In the genomic region with DNA sequence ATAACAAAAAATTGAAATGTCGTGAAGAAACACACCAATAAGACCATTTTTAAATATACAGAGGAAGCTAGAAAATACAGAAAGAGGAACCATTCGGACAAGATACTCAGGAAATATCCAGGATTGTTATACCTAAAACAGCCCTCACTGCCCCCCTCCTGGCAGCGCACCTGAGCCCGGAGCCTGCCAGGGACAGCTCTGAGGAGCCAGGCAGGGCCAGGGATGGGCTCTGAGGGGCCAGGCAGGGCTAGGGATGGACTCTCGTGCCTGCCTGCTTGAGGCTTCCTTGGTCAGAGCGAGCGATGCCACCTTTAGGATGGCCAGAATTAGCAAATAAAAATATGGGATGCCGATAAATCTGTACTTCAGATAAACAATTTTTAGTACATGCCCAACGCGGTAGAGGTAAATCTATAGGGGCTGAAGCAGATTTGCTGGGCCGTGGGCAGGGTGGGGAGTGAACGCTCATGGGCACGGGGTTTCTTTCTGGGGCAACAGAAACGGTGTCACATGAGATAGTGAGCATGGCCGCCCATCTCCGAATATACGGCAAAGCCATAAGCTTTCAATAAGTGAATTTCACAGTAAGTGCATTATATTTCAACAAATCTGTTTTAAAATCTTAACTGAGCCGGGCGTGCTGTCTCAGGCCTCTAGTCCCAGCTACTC, we compare ENCODE assay signal across 9 cellular contexts. TPM values are rescaled to one million over a fixed set of nuclear protein-coding genes. Genes with fewer than 3 reads are reported as not detected.
DNase-seq lines count a peak whose midpoint lies in the region; TF ChIP-seq lines count a peak whose summit lies in the region.
"Had no signal": no experiment of that assay in that cellular context is flagged by ENCODE, and none has a peak within 500 bp of the region (broad histone marks: within the 10 kb centered on the region; RNA-seq: fewer than 3 reads in every experiment).

No MANE protein-coding gene starts in this region.

- H3K27ac ChIP-seq in BLaER1 treated with 17β-estradiol and CSF1 and Interleukin-3, amounts not matched to agents 10 nM and 100 nM: peak overlapping the region; percentile 85 to 91 (median 87)
- peak overlapping the region; percentile 98 for H3K27ac ChIP-seq in cingulate gyrus (ENCODE audit: low read depth, low read length)

- peak overlapping the region; percentile 87 to 99 (median 97) for H3K4me2 ChIP-seq in BLaER1 treated with 17β-estradiol and CSF1 and Interleukin-3, amounts not matched to agents 10 nM and 100 nM

- peak; percentile 30 for DNase-seq in MV-4-11 (lab: John Stamatoyannopoulos, UW)
- no peak for DNase-seq in nephron progenitor cell
- no peak for DNase-seq in SIG-M5 treated with dmso at 0.1 percent for 504 hours (lab: John Stamatoyannopoulos, UW; ENCODE audit: unreplicated experiment)
- no peak for DNase-seq in NK-92 treated with Interleukin-12 subunit alpha and Interleukin-12 subunit beta, amount 100 ng/mL, for 24 hours (lab: John Stamatoyannopoulos, UW)
- no peak for DNase-seq in midbrain (lab: John Stamatoyannopoulos, UW)
- DNase-seq in HT-29 (ENCODE audit: low spot score): no peak
- DNase-seq: activated CD4-positive, alpha-beta T cell treated with anti-CD3 and anti-CD28 coated beads for 1 hour had no signal

- no peak overlapping the region for H3K27ac Mint-ChIP-seq in nephron progenitor cell

- H3K9ac ChIP-seq in BLaER1 treated with 17β-estradiol and CSF1 and Interleukin-3, amounts not matched to agents 10 nM and 100 nM: peak overlapping the region; percentile 84 to 97 (median 89)

- peaks cover 51% of the 10 kb centered on the region for H3K4me1 Mint-ChIP-seq in nephron progenitor cell

- peaks cover 27% of the 10 kb centered on the region for H3K27me3 Mint-ChIP-seq in nephron progenitor cell (ENCODE audit: low read depth, poor library complexity)

- peaks cover 39 to 86% (median 59%) of the 10 kb centered on the region in 10 experiments for H3K4me1 ChIP-seq in BLaER1 treated with 17β-estradiol and CSF1 and Interleukin-3, amounts not matched to agents 10 nM and 100 nM

- peak overlapping the region; percentile 69 to 97 (median 84) for H3K4me3 ChIP-seq in BLaER1 treated with 17β-estradiol and CSF1 and Interleukin-3, amounts not matched to agents 10 nM and 100 nM

- H3K27me3 ChIP-seq in BLaER1 treated with 17β-estradiol and CSF1 and Interleukin-3, amounts not matched to agents 10 nM and 100 nM: no peaks in the 10 kb centered on the region

- no peak for TF ChIP-seq CTCF in nephron progenitor cell (IDR thresholded peaks at IDR 0.05)

- H3K36me3 ChIP-seq in BLaER1 treated with 17β-estradiol and CSF1 and Interleukin-3, amounts not matched to agents 10 nM and 100 nM: no peaks in the 10 kb centered on the region

- peaks cover 0 to 11% (median 6%) of the 10 kb centered on the region in 11 experiments; a peak in 5 of 22 replicates for H3K9me3 ChIP-seq in BLaER1 treated with 17β-estradiol and CSF1 and Interleukin-3, amounts not matched to agents 10 nM and 100 nM (replicated peaks in 1 of 11)

- peaks cover 16% of the 10 kb centered on the region for H3K9me3 Mint-ChIP-seq in nephron progenitor cell

- H3K4me3 Mint-ChIP-seq in nephron progenitor cell: peak overlapping the region; percentile 77

- H3K36me3 Mint-ChIP-seq in nephron progenitor cell (ENCODE audit: low read depth): no peaks in the 10 kb centered on the region

- H4K20me1 ChIP-seq in BLaER1 treated with 17β-estradiol and CSF1 and Interleukin-3, amounts not matched to agents 10 nM and 100 nM: no peaks in the 10 kb centered on the region

RNA-seq across cellular contexts. Expression of gene CSNK1D, which starts 18.2 kb away (rescaled TPM):
- 47.8 and 60.4 TPM in 2 replicates for total RNA-seq in HT-29 (2014; rRNA removed; shearing (Covaris generic))

RNA-seq across cellular contexts. Expression of gene CD7, which starts 25.7 kb away (rescaled TPM):
- not detected in 2 replicates for total RNA-seq in HT-29 (2014; rRNA removed; shearing (Covaris generic))

RNA-seq across cellular contexts. Expression of gene SECTM1, which starts 41.9 kb away (rescaled TPM):
- 2.9 and 3.2 TPM in 2 replicates for total RNA-seq in HT-29 (2014; rRNA removed; shearing (Covaris generic))
